ENCODE assay signal across 8 cellular contexts in genomic region chr19:18571564-18572344, GRCh38. TPM values are rescaled to one million over a fixed set of nuclear protein-coding genes. Genes with fewer than 3 reads are reported as not detected.
DNase-seq lines count a peak whose midpoint lies in the region; ATAC-seq, FAIRE-seq and TF ChIP-seq lines count a peak whose summit lies in the region.

UBA52 (plus strand) TSS chr19:18571857; CDS start chr19:18573301, 1,444 bp downstream.

- H3K27me3 ChIP-seq in bronchial epithelial cell (ENCODE audit: control insufficient read depth, insufficient read depth, low read length), result no peaks in the 10 kb centered on the region

- peak within 1 kb of the TSS; percentile 96 for H3K4me3 ChIP-seq in AG04449 (ENCODE audit: low read depth, low read length)
- peak within 1 kb of the TSS; percentile 98 for H3K4me3 ChIP-seq in WI38 (ENCODE audit: low read depth, low read length)
- peak within 1 kb of the TSS; percentile 80 for H3K4me3 ChIP-seq in bronchial epithelial cell (ENCODE audit: low read depth, low read length)

- peak; percentile 62 for DNase-seq in AG04449 (ENCODE audit: low read depth, low spot score)
- DNase-seq in NCI-H2227 treated with DMSO at 0.1 percent for 48 hours (lab: John Stamatoyannopoulos, UW), result peak; percentile 93
- DNase-seq in bronchial epithelial cell (ENCODE audit: low read depth), result peak; percentile 90
- DNase-seq in iPS-NIHi7 (ENCODE audit: extremely low spot score), result peak; percentile 96
- DNase-seq in smooth muscle cell of the brain vasculature (ENCODE audit: low read depth, low spot score), result peak; percentile 91

- no peak for FAIRE-seq in bronchial epithelial cell (lab: Jason Lieb, UNC)

- TF ChIP-seq CTCF in AG04449 (IDR thresholded peaks at IDR 0.05; ENCODE audit: insufficient read depth, low read length, missing control alignments) (no peak), WI38 (IDR thresholded peaks at IDR 0.05; ENCODE audit: low read depth, low read length) (no peak), bronchial epithelial cell (IDR thresholded peaks at IDR 0.05; ENCODE audit: insufficient read depth, low read length, severe bottlenecking) (no peak)

- ATAC-seq in GM18873 (IDR thresholded peaks at IDR 0.05; ENCODE audit: low FRiP score, unreplicated experiment) (peak; percentile 74), HG03139 (IDR thresholded peaks at IDR 0.05; ENCODE audit: unreplicated experiment) (peak; percentile 87)

- H3K36me3 ChIP-seq in bronchial epithelial cell (ENCODE audit: control insufficient read depth, insufficient read depth, low read length), result peaks cover 32% of the 10 kb centered on the region

- POLR2A ChIA-PET in AG04449 (lab: Yijun Ruan, JAX), result interaction anchor here (0.6 to 1.8 kb wide), 10 partner anchors 9 to 348 kb away, joined by 3 to 17 read pairs (median 4); partner anchors contain the start of genes COPE, DDX49, GDF15 and KXD1

- CTCF ChIA-PET in AG04449 (lab: Yijun Ruan, JAX), result interaction anchor here (0.8 to 5.0 kb wide), 9 partner anchors 9 to 275 kb away, joined by 3 to 53 read pairs (median 8); partner anchors contain the start of gene REX1BD

RNA-seq across cellular contexts. Expression of gene UBA52, which starts in this region (rescaled TPM):
- 586 and 964 TPM in 2 replicates for total RNA-seq in bronchial epithelial cell

Comparison
In these comparisons a context has a peak if more than half of its experiments do, and no peak if none do; other contexts are left out.
1. Peak in every context shown above with its lines: DNase-seq, ATAC-seq and H3K4me3 ChIP-seq.